ENCODE assay signal across 30 cellular contexts in the genomic region with DNA sequence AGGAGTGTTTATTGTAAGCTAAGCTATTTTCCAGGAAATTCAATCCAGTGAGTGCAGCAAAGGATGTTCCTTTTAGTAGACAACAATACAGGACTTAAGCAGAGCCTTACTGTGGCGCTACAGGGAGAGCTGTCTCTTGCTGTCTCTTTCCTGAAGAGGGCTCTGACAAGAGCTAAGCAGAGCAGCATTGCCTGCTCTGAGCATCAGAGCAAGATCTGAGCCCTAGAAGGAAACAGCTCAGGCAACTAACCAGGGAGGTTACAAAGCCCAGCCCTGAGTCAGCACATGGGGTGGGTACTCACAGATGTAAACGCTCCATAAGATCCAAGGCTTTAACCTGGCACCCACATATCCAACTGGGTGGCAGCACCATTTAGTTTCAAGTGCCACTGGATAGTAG. TPM values are rescaled to one million over a fixed set of nuclear protein-coding genes. Genes with fewer than 3 reads are reported as not detected.
DNase-seq lines count a peak whose midpoint lies in the region; ATAC-seq and TF ChIP-seq lines count a peak whose summit lies in the region.
"Had no signal": no experiment of that assay in that cellular context is flagged by ENCODE, and none has a peak within 500 bp of the region (broad histone marks: within the 10 kb centered on the region; RNA-seq: fewer than 3 reads in every experiment).

No MANE protein-coding gene starts in this region.

- no peak for TF ChIP-seq POLR2A in vagina (IDR thresholded peaks at IDR 0.05)

- H3K27me3 ChIP-seq in vagina, result no peaks in the 10 kb centered on the region

- peak; percentile 28 to 85 for DNase-seq in NCI-H524 (lab: John Stamatoyannopoulos, UW)
- no peak for DNase-seq in NCI-H524 treated with DMSO at 0.1 percent for 48 hours (lab: John Stamatoyannopoulos, UW)
- peak; percentile 24 for DNase-seq in left kidney (ENCODE audit: low read depth, low spot score)
- DNase-seq in vagina (ENCODE audit: extremely low spot score in 2 of 2), result no peak
- no peak for DNase-seq in DMS53 (lab: John Stamatoyannopoulos, UW)
- DNase-seq in activated CD4-positive, alpha-beta T cell treated with anti-CD3 and anti-CD28 coated beads, Interleukin-2, amount 50 U/mL, for 48 hours, result no peak
- DNase-seq: AML-193; C1 segment of cervical spinal cord; CD4-positive, alpha-beta memory T cell; DND-41; Kasumi-1; NCI-H1092 treated with DMSO at 0.1 percent for 48 hours; NCI-H1436; NCI-H345; NCI-H510A treated with DMSO at 0.1 percent for 48 hours; SHP77 had no signal

- no peak for TF ChIP-seq CTCF in vagina (IDR thresholded peaks at IDR 0.05)

- intact Hi-C loops in vagina (cut with DNase I), result no loop called here

- H3K4me3 ChIP-seq in vagina, result no peak overlapping the region
- H3K4me3 ChIP-seq: K562 had no signal

- peaks cover 19% of the 10 kb centered on the region for H3K4me1 ChIP-seq in vagina

- no peaks in the 10 kb centered on the region for H3K36me3 ChIP-seq in vagina

- no peaks in the 10 kb centered on the region for H3K9me3 ChIP-seq in vagina

- ATAC-seq in SK-N-SH treated with all-trans-retinoic acid at 6 μM for 48 hours, result peak; percentile 59
- ATAC-seq in HG02588 (IDR thresholded peaks at IDR 0.05; ENCODE audit: unreplicated experiment), result no peak
- ATAC-seq: HCT116, HepG2, K562, Panc1 had no signal

- peak overlapping the region; percentile 2 for H3K27ac ChIP-seq in vagina
- H3K27ac ChIP-seq: RWPE1 had no signal

TF ChIP-seq in SK-N-SH treated with all-trans-retinoic acid at 6 μM for 48 hours, 23 proteins besides CTCF, POLR2A, EP300 and RAD21:
- TF ChIP-seq ESRRG (CRISPR knock-in tag; IDR thresholded peaks at IDR 0.05) (no peak), TOX (CRISPR knock-in tag; IDR thresholded peaks at IDR 0.05; ENCODE audit: borderline replicate concordance) (no peak), ZC3H10 (CRISPR knock-in tag; IDR thresholded peaks at IDR 0.05) (no peak), ZFP30 (CRISPR knock-in tag; IDR thresholded peaks at IDR 0.05) (no peak)
- TF ChIP-seq, protein P1, sequence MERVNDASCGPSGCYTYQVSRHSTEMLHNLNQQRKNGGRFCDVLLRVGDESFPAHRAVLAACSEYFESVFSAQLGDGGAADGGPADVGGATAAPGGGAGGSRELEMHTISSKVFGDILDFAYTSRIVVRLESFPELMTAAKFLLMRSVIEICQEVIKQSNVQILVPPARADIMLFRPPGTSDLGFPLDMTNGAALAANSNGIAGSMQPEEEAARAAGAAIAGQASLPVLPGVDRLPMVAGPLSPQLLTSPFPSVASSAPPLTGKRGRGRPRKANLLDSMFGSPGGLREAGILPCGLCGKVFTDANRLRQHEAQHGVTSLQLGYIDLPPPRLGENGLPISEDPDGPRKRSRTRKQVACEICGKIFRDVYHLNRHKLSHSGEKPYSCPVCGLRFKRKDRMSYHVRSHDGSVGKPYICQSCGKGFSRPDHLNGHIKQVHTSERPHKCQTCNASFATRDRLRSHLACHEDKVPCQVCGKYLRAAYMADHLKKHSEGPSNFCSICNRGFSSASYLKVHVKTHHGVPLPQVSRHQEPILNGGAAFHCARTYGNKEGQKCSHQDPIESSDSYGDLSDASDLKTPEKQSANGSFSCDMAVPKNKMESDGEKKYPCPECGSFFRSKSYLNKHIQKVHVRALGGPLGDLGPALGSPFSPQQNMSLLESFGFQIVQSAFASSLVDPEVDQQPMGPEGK (CRISPR knock-in tag; IDR thresholded peaks at IDR 0.05; ENCODE audit: borderline replicate concordance), result no peak

RNA-seq across cellular contexts. Expression of gene LAYN, which starts 8.0 kb away (rescaled TPM):
- total RNA-seq in vagina, result 22.3 TPM
- total RNA-seq: CD4-positive, alpha-beta memory T cell; HepG2; K562; OCI-LY7; SK-MEL-5 had no signal

RNA-seq across cellular contexts. Expression of gene HOATZ, which starts 34.0 kb away (rescaled TPM):
- total RNA-seq in vagina, result not detected
- total RNA-seq: A172; CD4-positive, alpha-beta memory T cell; H4; HepG2; HT1080; K562; M059J; OCI-LY7; SK-MEL-5; T-helper 1 cell treated with Interleukin-12 subunit alpha and Interleukin-12 subunit beta and Interleukin-4 antibody, amounts not matched to agents 30 ng/mL and 1 ng/mL, for 36 hours had no signal

RNA-seq across cellular contexts. Expression of gene BTG4, which starts 36.4 kb away (rescaled TPM):
- not detected for total RNA-seq in vagina
- total RNA-seq: CD4-positive, alpha-beta memory T cell; HepG2; K562; M059J; OCI-LY7; SK-MEL-5; T-helper 1 cell treated with Interleukin-12 subunit alpha and Interleukin-12 subunit beta and Interleukin-4 antibody, amounts not matched to agents 30 ng/mL and 1 ng/mL, for 36 hours had no signal

RNA-seq across cellular contexts. Expression of gene SIK2, which starts 53.7 kb away (rescaled TPM):
- 16.7 TPM for total RNA-seq in vagina

Comparison
In these comparisons a context has a peak if more than half of its experiments do, and no peak if none do; other contexts are left out.
1. DNase-seq: peak in NCI-H524 (2 of 2) and left kidney (single experiment); none in NCI-H524 treated with DMSO at 0.1 percent for 48 hours (single experiment), vagina (0 of 2), DMS53 (single experiment) and activated CD4-positive, alpha-beta T cell treated with anti-CD3 and anti-CD28 coated beads, Interleukin-2, amount 50 U/mL, for 48 hours (0 of 2).